ENCODE assay signal across 8 cellular contexts in genomic region chr2:113173563-113174368, GRCh38. TPM values are rescaled to one million over a fixed set of nuclear protein-coding genes. Genes with fewer than 3 reads are reported as not detected.
DNase-seq lines count a peak whose midpoint lies in the region; ATAC-seq and TF ChIP-seq lines count a peak whose summit lies in the region.

TSS of gene PSD4 (plus strand) at chr2:113173971. CDS start at chr2:113182457, 8,486 bp downstream.

- peak within 1 kb of the TSS; percentile 78 for H3K4me3 Mint-ChIP-seq in dendritic cell treated with granulocyte-macrophage colony-stimulating factor and Interleukin-4, amounts not matched to agents 40 ng/mL and 50 ng/mL, for 4 days
- H3K4me3 Mint-ChIP-seq in progenitor cell of endocrine pancreas (ENCODE audit: low read depth) = no peak within 1 kb of the TSS

- H3K27me3 ChIP-seq in BLaER1 = no peaks in the 10 kb centered on the region
- no peaks in the 10 kb centered on the region for H3K27me3 ChIP-seq in aorta (ENCODE audit: control insufficient read depth in 1 of 2, insufficient read depth in 2 of 2, low read length in 1 of 2)

- H3K4me3 ChIP-seq in BLaER1 = peak within 1 kb of the TSS; percentile 66
- no peak within 1 kb of the TSS for H3K4me3 ChIP-seq in aorta (ENCODE audit: low read length in 2 of 2)

- no peaks in the 10 kb centered on the region for H3K9me3 Mint-ChIP-seq in dendritic cell treated with granulocyte-macrophage colony-stimulating factor and Interleukin-4, amounts not matched to agents 40 ng/mL and 50 ng/mL, for 4 days
- no peaks in the 10 kb centered on the region for H3K9me3 Mint-ChIP-seq in progenitor cell of endocrine pancreas (ENCODE audit: low read depth)

- H3K4me1 ChIP-seq in BLaER1 = peaks cover 62% of the 10 kb centered on the region
- no peaks in the 10 kb centered on the region for H3K4me1 ChIP-seq in aorta (ENCODE audit: control insufficient read depth in 1 of 2, insufficient read depth in 2 of 2, low read length in 2 of 2)

- no peaks in the 10 kb centered on the region for H3K27me3 Mint-ChIP-seq in dendritic cell treated with granulocyte-macrophage colony-stimulating factor and Interleukin-4, amounts not matched to agents 40 ng/mL and 50 ng/mL, for 4 days
- no peaks in the 10 kb centered on the region for H3K27me3 Mint-ChIP-seq in progenitor cell of endocrine pancreas

- H3K36me3 Mint-ChIP-seq in dendritic cell treated with granulocyte-macrophage colony-stimulating factor and Interleukin-4, amounts not matched to agents 40 ng/mL and 50 ng/mL, for 4 days (ENCODE audit: low read depth) = peaks cover 34% of the 10 kb centered on the region
- H3K36me3 Mint-ChIP-seq in progenitor cell of endocrine pancreas (ENCODE audit: insufficient read depth) = peaks cover 4% of the 10 kb centered on the region

- H4K20me1 ChIP-seq in BLaER1 = peaks cover 35% of the 10 kb centered on the region; the same call in 1 of the 2 replicates

- peaks cover 64% of the 10 kb centered on the region for H3K4me1 Mint-ChIP-seq in dendritic cell treated with granulocyte-macrophage colony-stimulating factor and Interleukin-4, amounts not matched to agents 40 ng/mL and 50 ng/mL, for 4 days (ENCODE audit: low read depth)
- H3K4me1 Mint-ChIP-seq in progenitor cell of endocrine pancreas (ENCODE audit: low read depth) = peaks cover 8% of the 10 kb centered on the region

- ATAC-seq in GM19452 (IDR thresholded peaks at IDR 0.05; ENCODE audit: unreplicated experiment) = peak; percentile 74
- peak; percentile 65 for ATAC-seq in HG03565 (IDR thresholded peaks at IDR 0.05; ENCODE audit: unreplicated experiment)
- peak; percentile 84 to 86 for ATAC-seq in activated CD4-positive, CD25-positive, alpha-beta regulatory T cell treated with anti-CD3 and anti-CD28 coated beads, Interleukin-2, amount 50 U/mL, for 24 hours
- peak; percentile 47 for ATAC-seq in aorta (ENCODE audit: low FRiP score)

- peak within 1 kb of the TSS; percentile 98 for H3K4me2 ChIP-seq in BLaER1

- peak within 1 kb of the TSS; percentile 97 for H3K27ac Mint-ChIP-seq in dendritic cell treated with granulocyte-macrophage colony-stimulating factor and Interleukin-4, amounts not matched to agents 40 ng/mL and 50 ng/mL, for 4 days
- peak within 1 kb of the TSS; percentile 13 for H3K27ac Mint-ChIP-seq in progenitor cell of endocrine pancreas

- DNase-seq in progenitor cell of endocrine pancreas (ENCODE audit: low spot score, unreplicated experiment) (no peak), aorta (peak in 1 of 2 donors; percentile 89), iPS-NIHi11 (ENCODE audit: low spot score) (no peak)

- H3K9ac ChIP-seq in BLaER1 = peak within 1 kb of the TSS; percentile 73

- H3K36me3 ChIP-seq in BLaER1 (peaks cover 8% of the 10 kb centered on the region; the same call in 1 of the 2 replicates), aorta (ENCODE audit: control insufficient read depth in 1 of 2, insufficient read depth in 2 of 2, low read length in 1 of 2) (no peaks in the 10 kb centered on the region)

- H3K27ac ChIP-seq in BLaER1 = peak within 1 kb of the TSS; percentile 82
- H3K27ac ChIP-seq in aorta (ENCODE audit: low read depth in 1 of 2, low read length in 2 of 2) = no peak within 1 kb of the TSS

- no peaks in the 10 kb centered on the region for H3K9me3 ChIP-seq in BLaER1
- no peaks in the 10 kb centered on the region for H3K9me3 ChIP-seq in aorta (ENCODE audit: control insufficient read depth, low read length)

- 76 to 85% methylated on average over 13 to 14 of the region's 14 CpGs for WGBS in aorta, 2 donors

- no peak for TF ChIP-seq CTCF in progenitor cell of endocrine pancreas (IDR thresholded peaks at IDR 0.05; ENCODE audit: unreplicated experiment)

- intact Hi-C loops in dendritic cell treated with granulocyte-macrophage colony-stimulating factor and Interleukin-4, amounts not matched to agents 40 ng/mL and 50 ng/mL, for 4 days (cut with micrococcal nuclease) = loop anchor here (5.0 kb wide), 1 partner anchor 36 kb away; no protein-coding TSS in a partner anchor
- intact Hi-C loops in aorta (cut with DNase I) = no loop called here

RNA-seq across cellular contexts. Expression of gene PSD4, which starts in this region (rescaled TPM):
- 27.1 and 30.7 TPM in 2 replicates for total RNA-seq in progenitor cell of endocrine pancreas
- 10 to 100 TPM in 1 of 2 donors, 1 to 10 TPM in 1; 9.5 to 17.8 TPM for total RNA-seq in aorta
- polyA plus RNA-seq in aorta = 1 to 10 TPM in 1 of 2 donors, under 1 TPM in 1; 0.79 to 3.5 TPM
